ENCODE assay signal across 25 cellular contexts in genomic region chrX:13482764-13483552, GRCh38.
DNase-seq lines count a peak whose midpoint lies in the region; ATAC-seq, FAIRE-seq and TF ChIP-seq lines count a peak whose summit lies in the region.
"Had no signal": no experiment of that assay in that cellular context is flagged by ENCODE, and none has a peak within 500 bp of the region (broad histone marks: within the 10 kb centered on the region; RNA-seq: fewer than 3 reads in every experiment).

No MANE protein-coding gene starts in this region.

- DNase-seq in Calu3: no peak
- peak in 2 of 3 donors; percentile 39 to 72 for DNase-seq in mucosa of descending colon
- peak; percentile 83 for DNase-seq in stromal cell of bone marrow (ENCODE audit: low read depth)
- DNase-seq in SHP77 treated with DMSO at 0.1 percent for 48 hours (lab: John Stamatoyannopoulos, UW): no peak
- DNase-seq in occipital lobe (lab: John Stamatoyannopoulos, UW): no peak
- DNase-seq: ACHN; activated CD4-positive, alpha-beta T cell treated with anti-CD3 and anti-CD28 coated beads, Interleukin-2, amount 50 U/mL, for 4 hours; adrenal gland; C1 segment of cervical spinal cord; hypothalamus; islet precursor cell; MM.1S; naive B cell; NCI-H146; NCI-H69; pancreas; stimulated activated CD4-positive, alpha-beta T cell treated with anti-CD3 and anti-CD28 coated beads, Interleukin-15, amount 100 ng/mL, for 24 hours had no signal

- intact Hi-C loops in Calu3 (cut with micrococcal nuclease; ENCODE audit: unreplicated experiment): loop anchor here (10.0 kb wide), 1 partner anchor 228 kb away; no protein-coding TSS in a partner anchor
- intact Hi-C loops in mucosa of descending colon (cut with DNase I, micrococcal nuclease): loop anchor here in 1 of 2 donors (10.0 kb wide), 1 partner anchor 508 kb away; the partner anchor contains the start of gene TMSB4X

- H3K4me3 ChIP-seq in mucosa of descending colon: no peak overlapping the region
- H3K4me3 ChIP-seq: adrenal gland, gastroesophageal sphincter, pancreas, right atrium auricular region had no signal

- CTCF ChIA-PET in Calu3 (lab: Charles Lee): interaction anchor here (0.5 kb wide), 1 partner anchor 401 kb away, joined by 3 read pairs; no protein-coding TSS in a partner anchor

- H3K4me1 ChIP-seq in mucosa of descending colon (ENCODE audit: low read depth): peaks cover 6% of the 10 kb centered on the region

- BruUV-seq in Calu3 (replicated peaks; lab: Mats Ljungman, UMichigan): no TSS peak

- FAIRE-seq in colon (lab: Jason Lieb, UNC): peak; percentile 5
- FAIRE-seq: H54, pancreas, urothelium cell line had no signal

- H3K27ac Mint-ChIP-seq in Calu3 (ENCODE audit: unreplicated experiment): peak overlapping the region; percentile 71
- H3K27ac Mint-ChIP-seq: T-helper 2 cell treated with Interferon-gamma antibody and Interleukin-4, amounts not matched to agents 5 μg/mL and 100 μg/mL, for 36 hours had no signal

- no peaks in the 10 kb centered on the region for H3K27me3 Mint-ChIP-seq in Calu3 (ENCODE audit: unreplicated experiment)

- H3K36me3 ChIP-seq in mucosa of descending colon (ENCODE audit: low read depth): no peaks in the 10 kb centered on the region
- H3K36me3 ChIP-seq: adrenal gland, gastroesophageal sphincter, pancreas, right atrium auricular region had no signal

- no peak overlapping the region for H3K4me3 Mint-ChIP-seq in Calu3 (ENCODE audit: low read depth, unreplicated experiment)
- H3K4me3 Mint-ChIP-seq: naive B cell; T-helper 2 cell treated with Interferon-gamma antibody and Interleukin-4, amounts not matched to agents 5 μg/mL and 100 μg/mL, for 36 hours had no signal

- TF ChIP-seq CTCF in Calu3 (IDR thresholded peaks at IDR 0.05; ENCODE audit: unreplicated experiment): no peak
- TF ChIP-seq CTCF in mucosa of descending colon (IDR thresholded peaks at IDR 0.05): no peak

- H3K4me1 Mint-ChIP-seq in Calu3 (ENCODE audit: low read depth, unreplicated experiment): peaks cover 38% of the 10 kb centered on the region

- H3K36me3 Mint-ChIP-seq in Calu3 (ENCODE audit: insufficient read depth, unreplicated experiment): peaks cover 14% of the 10 kb centered on the region

- no peaks in the 10 kb centered on the region for H3K9me3 ChIP-seq in mucosa of descending colon
- H3K9me3 ChIP-seq: adrenal gland, gastroesophageal sphincter, pancreas, right atrium auricular region had no signal

- ATAC-seq in mucosa of descending colon (peak; percentile 81), HG03521 (IDR thresholded peaks at IDR 0.05; ENCODE audit: unreplicated experiment) (no peak), GM19324 (IDR thresholded peaks at IDR 0.05; ENCODE audit: low FRiP score, unreplicated experiment) (no peak)
- ATAC-seq: gastroesophageal sphincter, pancreas had no signal

- H3K9me3 Mint-ChIP-seq in Calu3 (ENCODE audit: low read depth, unreplicated experiment): no peaks in the 10 kb centered on the region
- H3K9me3 Mint-ChIP-seq: T-helper 2 cell treated with Interferon-gamma antibody and Interleukin-4, amounts not matched to agents 5 μg/mL and 100 μg/mL, for 36 hours had no signal

Comparison
In these comparisons a context has a peak if more than half of its experiments do, and no peak if none do; other contexts are left out.
1. DNase-seq: peak in mucosa of descending colon (2 of 3) and stromal cell of bone marrow (single experiment); none in Calu3 (single experiment), SHP77 treated with DMSO at 0.1 percent for 48 hours (single experiment) and occipital lobe (single experiment).